ENCODE assay signal across 8 cellular contexts in genomic region chr9:87464110-87464991, GRCh38. TPM values are rescaled to one million over a fixed set of nuclear protein-coding genes. Genes with fewer than 3 reads are reported as not detected.
DNase-seq lines count a peak whose midpoint lies in the region; ATAC-seq and TF ChIP-seq lines count a peak whose summit lies in the region.

No MANE protein-coding gene starts in this region.

- H3K9me3 ChIP-seq in HAP-1: no peaks in the 10 kb centered on the region
- no peaks in the 10 kb centered on the region for H3K9me3 ChIP-seq in CD8-positive, alpha-beta T cell (ENCODE audit: low read length)

- no peak for TF ChIP-seq CTCF in CD8-positive, alpha-beta T cell (IDR thresholded peaks at IDR 0.05)

- H3K36me3 Mint-ChIP-seq in activated T-helper 17 cell treated with anti-CD3 and anti-CD28 coated beads, Interleukin-2, amount 50 U/mL, for 72 hours (ENCODE audit: low read depth): no peaks in the 10 kb centered on the region
- H3K36me3 Mint-ChIP-seq in CD8-positive, alpha-beta T cell: no peaks in the 10 kb centered on the region

- DNase-seq in COR-L47 (lab: John Stamatoyannopoulos, UW) (no peak), T1000 (lab: John Stamatoyannopoulos, UW) (no peak), HAP-1 (ENCODE audit: low spot score in 2 of 2) (no peak)
- DNase-seq in CD8-positive, alpha-beta T cell: no peak

- no peaks in the 10 kb centered on the region for H3K36me3 ChIP-seq in HAP-1 (replicated peaks)
- no peaks in the 10 kb centered on the region for H3K36me3 ChIP-seq in CD8-positive, alpha-beta T cell (ENCODE audit: insufficient read depth, low read length)

- no peak overlapping the region for H3K4me3 ChIP-seq in skin epidermis
- H3K4me3 ChIP-seq in HAP-1: no peak overlapping the region
- H3K4me3 ChIP-seq in CD8-positive, alpha-beta T cell (ENCODE audit: low read depth, low read length): no peak overlapping the region

- CTCF ChIA-PET in CD8-positive, alpha-beta T cell (lab: Charles Lee): no interaction called here

- H3K4me3 Mint-ChIP-seq in activated T-helper 17 cell treated with anti-CD3 and anti-CD28 coated beads, Interleukin-2, amount 50 U/mL, for 72 hours: no peak overlapping the region
- H3K4me3 Mint-ChIP-seq in CD8-positive, alpha-beta T cell: no peak overlapping the region

- ATAC-seq in GM18858 (IDR thresholded peaks at IDR 0.05; ENCODE audit: unreplicated experiment) (peak; percentile 72), HG02623 (IDR thresholded peaks at IDR 0.05; ENCODE audit: unreplicated experiment) (peak; percentile 73)
- ATAC-seq in activated T-helper 17 cell treated with anti-CD3 and anti-CD28 coated beads, Interleukin-2, amount 50 U/mL, for 72 hours (replicated peaks): peak; percentile 84
- ATAC-seq in CD8-positive, alpha-beta T cell: no peak

- POLR2A ChIA-PET in CD8-positive, alpha-beta T cell (lab: Charles Lee): no interaction called here

- H3K4me1 ChIP-seq in HAP-1: no peaks in the 10 kb centered on the region
- H3K4me1 ChIP-seq in CD8-positive, alpha-beta T cell (ENCODE audit: insufficient read depth, low read length): no peaks in the 10 kb centered on the region

- intact Hi-C loops in CD8-positive, alpha-beta T cell (cut with DNase I, micrococcal nuclease): no loop called here

- no peaks in the 10 kb centered on the region for H3K27me3 ChIP-seq in HAP-1 (ENCODE audit: low read depth)
- H3K27me3 ChIP-seq in CD8-positive, alpha-beta T cell (ENCODE audit: insufficient read depth, low read length): no peaks in the 10 kb centered on the region

- H3K27me3 Mint-ChIP-seq in activated T-helper 17 cell treated with anti-CD3 and anti-CD28 coated beads, Interleukin-2, amount 50 U/mL, for 72 hours: no peaks in the 10 kb centered on the region
- H3K27me3 Mint-ChIP-seq in CD8-positive, alpha-beta T cell (ENCODE audit: low read depth): no peaks in the 10 kb centered on the region

- no peaks in the 10 kb centered on the region for H3K9me3 Mint-ChIP-seq in activated T-helper 17 cell treated with anti-CD3 and anti-CD28 coated beads, Interleukin-2, amount 50 U/mL, for 72 hours
- H3K9me3 Mint-ChIP-seq in CD8-positive, alpha-beta T cell: no peaks in the 10 kb centered on the region

- peak overlapping the region in 11 of 21 experiments; percentile 0 to 61 (median 26) for H3K27ac ChIP-seq in skin epidermis
- H3K27ac ChIP-seq in CD8-positive, alpha-beta T cell (ENCODE audit: low read depth, low read length): no peak overlapping the region

- peak overlapping the region; percentile 75 for H3K27ac Mint-ChIP-seq in activated T-helper 17 cell treated with anti-CD3 and anti-CD28 coated beads, Interleukin-2, amount 50 U/mL, for 72 hours
- H3K27ac Mint-ChIP-seq in CD8-positive, alpha-beta T cell: no peak overlapping the region

- no peaks in the 10 kb centered on the region for H3K4me1 Mint-ChIP-seq in activated T-helper 17 cell treated with anti-CD3 and anti-CD28 coated beads, Interleukin-2, amount 50 U/mL, for 72 hours
- H3K4me1 Mint-ChIP-seq in CD8-positive, alpha-beta T cell (ENCODE audit: low read depth): no peaks in the 10 kb centered on the region

- in situ Hi-C loops in HAP-1 (cut with MboI; ENCODE audit: low sequenced_read_pairs): no loop called here

RNA-seq across cellular contexts. Expression of gene DAPK1, which starts 33.3 kb away (rescaled TPM):
- total RNA-seq in activated T-helper 17 cell treated with anti-CD3 and anti-CD28 coated beads, Interleukin-2, amount 50 U/mL, for 72 hours: 1 to 10 TPM; 1.5 to 2.0 TPM
- total RNA-seq in CD8-positive, alpha-beta T cell: under 1 TPM; 0.14 to 0.27 TPM
